In genomic region chr7:78769551-78770101, GRCh38 we compare ENCODE assay signal across 8 cellular contexts.
DNase-seq lines count a peak whose midpoint lies in the region; ATAC-seq lines count a peak whose summit lies in the region.

No MANE protein-coding gene starts in this region.

- ATAC-seq in HG03103 (IDR thresholded peaks at IDR 0.05; ENCODE audit: low read depth, unreplicated experiment): peak; percentile 85

- DNase-seq in NCI-H1417 (lab: John Stamatoyannopoulos, UW) (peak in 2 of 3 experiments; percentile 49 to 79), NCI-H1417 treated with DMSO at 0.1 percent for 48 hours (lab: John Stamatoyannopoulos, UW) (no peak), SKM-1 treated with dmso at 0.1 percent for 144 hours (lab: John Stamatoyannopoulos, UW; ENCODE audit: unreplicated experiment) (peak; percentile 70), left kidney (ENCODE audit: low read depth, low spot score) (peak; percentile 18), NCI-H82 (lab: John Stamatoyannopoulos, UW) (no peak), epidermal melanocyte (ENCODE audit: insufficient read length, low spot score) (no peak), dedifferentiated amniotic fluid mesenchymal stem cell (ENCODE audit: extremely low spot score) (no peak)

Comparison
In these comparisons a context has a peak if more than half of its experiments do, and no peak if none do; other contexts are left out.
1. DNase-seq: peak in NCI-H1417 (2 of 3), SKM-1 treated with dmso at 0.1 percent for 144 hours (single experiment) and left kidney (single experiment); none in NCI-H1417 treated with DMSO at 0.1 percent for 48 hours (single experiment), NCI-H82 (single experiment), epidermal melanocyte (single experiment) and dedifferentiated amniotic fluid mesenchymal stem cell (single experiment).